ENCODE assay signal across 34 cellular contexts in the genomic region with DNA sequence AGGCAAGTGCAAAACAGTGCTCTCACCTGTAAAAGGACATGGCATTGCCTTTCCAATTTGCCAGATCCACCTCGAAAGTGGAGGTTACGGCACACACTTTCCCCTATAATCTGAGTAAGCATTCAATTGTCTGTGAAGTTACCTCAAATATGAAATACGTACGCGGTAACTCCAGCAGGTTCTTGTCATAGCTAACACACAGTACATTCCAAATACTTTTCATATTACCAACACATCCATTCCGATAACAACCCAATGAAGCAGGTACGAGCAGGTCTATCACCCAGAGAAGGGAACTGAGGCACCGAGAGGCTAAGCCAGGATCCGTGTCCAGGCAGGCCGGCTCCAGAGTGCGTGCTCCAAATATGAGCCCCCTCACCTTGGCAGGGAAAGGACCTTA. TPM values are rescaled to one million over a fixed set of nuclear protein-coding genes. Genes with fewer than 3 reads are reported as not detected.
"Had no signal": no experiment of that assay in that cellular context is flagged by ENCODE, and none has a peak within 500 bp of the region (broad histone marks: within the 10 kb centered on the region; RNA-seq: fewer than 3 reads in every experiment).

No MANE protein-coding gene starts in this region.

- DNase-seq: activated B cell treated with CpG ODN at 0.5 μM for 24 hours; activated CD4-positive, alpha-beta memory T cell treated with anti-CD3 and anti-CD28 coated beads for 36 hours; activated CD4-positive, alpha-beta T cell treated with anti-CD3 and anti-CD28 coated beads for 4 hours; activated CD4-positive, alpha-beta T cell treated with anti-CD3 and anti-CD28 coated beads, Interleukin-2, amount 10 ng/mL, durations not matched to agents 24 days and 14 days; activated CD4-positive, alpha-beta T cell treated with anti-CD3 and anti-CD28 coated beads, Interleukin-2, amount 50 U/mL, for 1 hour; activated CD4-positive, alpha-beta T cell treated with anti-CD3 and anti-CD28 coated beads, Interleukin-2, amount 50 U/mL, for 4 hours; activated CD4-positive, CD25-positive, alpha-beta regulatory T cell treated with anti-CD3 and anti-CD28 coated beads, Interleukin-2, amount 50 U/mL, for 72 hours; activated CD8-positive, alpha-beta memory T cell treated with anti-CD3 and anti-CD28 coated beads, Interleukin-2, amount 50 U/mL, for 4 hours; activated CD8-positive, alpha-beta T cell treated with anti-CD3 and anti-CD28 coated beads for 36 hours; activated effector memory CD4-positive, alpha-beta T cell treated with anti-CD3 and anti-CD28 coated beads, Interleukin-2, amount 50 U/mL, for 16 hours; activated gamma-delta T cell treated with Interleukin-2 at 50 U/mL for 16 hours; activated naive CD4-positive, alpha-beta T cell; activated naive CD4-positive, alpha-beta T cell treated with anti-CD3 and anti-CD28 coated beads for 36 hours; activated naive CD4-positive, alpha-beta T cell treated with anti-CD3 and anti-CD28 coated beads, Interleukin-2, amount 50 U/mL, for 16 hours; activated naive CD8-positive, alpha-beta T cell treated with anti-CD3 and anti-CD28 coated beads for 36 hours; activated T-cell treated with anti-CD3 and anti-CD28 coated beads for 4 hours; activated T-cell treated with anti-CD3 and anti-CD28 coated beads, Interleukin-2, amount 50 U/mL, for 1 hour; activated T-cell treated with anti-CD3 and anti-CD28 coated beads, Interleukin-2, amount 50 U/mL, for 4 hours; activated T-cell treated with anti-CD3 and anti-CD28 coated beads, Interleukin-2, amount 50 U/mL, for 72 hours; amniotic stem cell; aorta; brain microvascular endothelial cell; cerebellar nuclear complex; T-helper 2 cell; T-helper 9 cell had no signal

- H3K9me3 ChIP-seq: adrenal gland, body of pancreas, breast epithelium had no signal

- ATAC-seq: activated CD8-positive, alpha-beta T cell treated with anti-CD3 and anti-CD28 coated beads for 36 hours; activated naive CD4-positive, alpha-beta T cell treated with anti-CD3 and anti-CD28 coated beads, Interleukin-2, amount 50 U/mL, for 72 hours; activated T-cell treated with anti-CD3 and anti-CD28 coated beads, Interleukin-2, amount 50 U/mL, for 4 hours; activated T-cell treated with anti-CD3 and anti-CD28 coated beads, Interleukin-2, amount 50 U/mL, for 72 hours; activated T-helper 17 cell treated with anti-CD3 and anti-CD28 coated beads, Interleukin-2, amount 50 U/mL, for 72 hours; body of pancreas had no signal

- FAIRE-seq: astrocyte, TTC549 had no signal

- H3K4me1 ChIP-seq: breast epithelium had no signal

- H3K27ac ChIP-seq: adrenal gland, body of pancreas, brain microvascular endothelial cell, breast epithelium, VCaP had no signal

- H3K27me3 ChIP-seq: adrenal gland, body of pancreas, breast epithelium had no signal

- H3K4me3 ChIP-seq: adrenal gland, body of pancreas, breast epithelium had no signal

- H3K36me3 ChIP-seq: adrenal gland, brain microvascular endothelial cell, breast epithelium had no signal

RNA-seq across cellular contexts. Expression of gene LPAR3, which starts 46.8 kb away (rescaled TPM):
- total RNA-seq: chondrocyte had no signal

RNA-seq across cellular contexts. Expression of gene MCOLN2, which starts 57.2 kb away (rescaled TPM):
- total RNA-seq: body of pancreas, chondrocyte had no signal
